Comparison of ENCODE assay signal across 15 cellular contexts in the genomic region with DNA sequence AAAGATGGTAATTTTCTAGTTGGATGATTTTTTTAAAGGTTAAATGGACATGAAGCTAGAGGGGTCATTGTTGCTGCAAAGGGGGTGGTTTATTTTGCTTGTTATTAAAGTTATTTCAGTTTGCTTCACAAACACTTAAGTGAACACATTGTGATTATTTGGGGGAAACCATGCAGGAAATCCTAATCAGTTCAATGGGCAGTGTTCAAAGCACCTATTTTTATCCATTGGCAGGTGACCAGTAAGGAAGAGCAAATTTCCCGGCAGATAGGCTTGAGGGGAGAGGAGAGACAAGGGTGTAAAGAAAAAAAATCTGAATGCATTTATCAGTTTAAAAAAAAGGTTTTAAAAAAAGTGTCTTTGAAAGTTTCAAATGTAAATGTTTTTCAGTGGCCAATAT. TPM values are rescaled to one million over a fixed set of nuclear protein-coding genes. Genes with fewer than 3 reads are reported as not detected.
A peak's percentile ranks its signal among the peaks of the same experiment; 100 is the strongest.
DNase-seq lines count a peak whose midpoint lies in the region; ATAC-seq and TF ChIP-seq lines count a peak whose summit lies in the region.
"Had no signal": no experiment of that assay in that cellular context is flagged by ENCODE, and none has a peak within 500 bp of the region (broad histone marks: within the 10 kb centered on the region; RNA-seq: fewer than 3 reads in every experiment).

No MANE protein-coding gene starts in this region.

- peaks cover 41% of the 10 kb centered on the region for H3K36me3 Mint-ChIP-seq in activated naive CD4-positive, alpha-beta T cell treated with anti-CD3 and anti-CD28 coated beads, Interleukin-2, amount 10 ng/mL, durations not matched to agents 7 days and 5 days
- H3K36me3 Mint-ChIP-seq in activated CD8-positive, alpha-beta T cell treated with anti-CD3 and anti-CD28 coated beads for 36 hours (ENCODE audit: low read depth), result peaks cover 44% of the 10 kb centered on the region
- H3K36me3 Mint-ChIP-seq in natural killer cell treated with Interleukin-12 subunit alpha and Interleukin-12 subunit beta and Interleukin-15 and Interleukin-18, amount 100 ng/mL, for 72 hours, result peaks cover 19% of the 10 kb centered on the region

- peak overlapping the region; percentile 100 for H3K27ac Mint-ChIP-seq in activated naive CD4-positive, alpha-beta T cell treated with anti-CD3 and anti-CD28 coated beads, Interleukin-2, amount 10 ng/mL, durations not matched to agents 7 days and 5 days
- peak overlapping the region; percentile 99 for H3K27ac Mint-ChIP-seq in activated CD8-positive, alpha-beta T cell treated with anti-CD3 and anti-CD28 coated beads for 36 hours
- peak overlapping the region; percentile 92 to 96 for H3K27ac Mint-ChIP-seq in natural killer cell treated with Interleukin-12 subunit alpha and Interleukin-12 subunit beta and Interleukin-15 and Interleukin-18, amount 100 ng/mL, for 72 hours
- H3K27ac Mint-ChIP-seq: progenitor cell of endocrine pancreas had no signal

- intact Hi-C loops in activated CD8-positive, alpha-beta T cell treated with anti-CD3 and anti-CD28 coated beads for 36 hours (cut with micrococcal nuclease), result loop anchor here (10.0 kb wide), 1 partner anchor 203 kb away; a partner anchor contains a TSS

- no peaks in the 10 kb centered on the region for H3K27me3 Mint-ChIP-seq in activated naive CD4-positive, alpha-beta T cell treated with anti-CD3 and anti-CD28 coated beads, Interleukin-2, amount 10 ng/mL, durations not matched to agents 7 days and 5 days
- no peaks in the 10 kb centered on the region for H3K27me3 Mint-ChIP-seq in activated CD8-positive, alpha-beta T cell treated with anti-CD3 and anti-CD28 coated beads for 36 hours
- peaks cover 0 to 5% of the 10 kb centered on the region in 2 donors for H3K27me3 Mint-ChIP-seq in natural killer cell treated with Interleukin-12 subunit alpha and Interleukin-12 subunit beta and Interleukin-15 and Interleukin-18, amount 100 ng/mL, for 72 hours
- H3K27me3 Mint-ChIP-seq: progenitor cell of endocrine pancreas had no signal

- peak; percentile 12 for ATAC-seq in HG02798 (IDR thresholded peaks at IDR 0.05; ENCODE audit: poor library complexity, unreplicated experiment)
- ATAC-seq in activated CD8-positive, alpha-beta T cell treated with anti-CD3 and anti-CD28 coated beads for 36 hours, result no peak
- ATAC-seq in natural killer cell treated with Interleukin-12 subunit alpha and Interleukin-12 subunit beta and Interleukin-15 and Interleukin-18, amount 100 ng/mL, for 72 hours, result no peak
- no peak for ATAC-seq in GM21737 (IDR thresholded peaks at IDR 0.05; ENCODE audit: unreplicated experiment)
- ATAC-seq in HG03095 (IDR thresholded peaks at IDR 0.05; ENCODE audit: unreplicated experiment), result no peak

- no peaks in the 10 kb centered on the region for H3K9me3 Mint-ChIP-seq in activated naive CD4-positive, alpha-beta T cell treated with anti-CD3 and anti-CD28 coated beads, Interleukin-2, amount 10 ng/mL, durations not matched to agents 7 days and 5 days
- no peaks in the 10 kb centered on the region for H3K9me3 Mint-ChIP-seq in activated CD8-positive, alpha-beta T cell treated with anti-CD3 and anti-CD28 coated beads for 36 hours
- H3K9me3 Mint-ChIP-seq in natural killer cell treated with Interleukin-12 subunit alpha and Interleukin-12 subunit beta and Interleukin-15 and Interleukin-18, amount 100 ng/mL, for 72 hours, result no peaks in the 10 kb centered on the region

- DNase-seq in activated naive CD4-positive, alpha-beta T cell treated with anti-CD3 and anti-CD28 coated beads, Interleukin-2, amount 10 ng/mL, durations not matched to agents 7 days and 5 days, result no peak
- no peak for DNase-seq in activated naive CD4-positive, alpha-beta T cell (lab: John Stamatoyannopoulos, UW)
- DNase-seq in activated CD8-positive, alpha-beta T cell treated with anti-CD3 and anti-CD28 coated beads for 36 hours, result no peak
- DNase-seq in natural killer cell treated with Interleukin-12 subunit alpha and Interleukin-12 subunit beta and Interleukin-15 and Interleukin-18, amount 100 ng/mL, for 72 hours (ENCODE audit: low spot score), result no peak
- no peak for DNase-seq in AG08396 (ENCODE audit: low spot score)
- DNase-seq: activated CD4-positive, alpha-beta T cell treated with anti-CD3 and anti-CD28 coated beads, Interleukin-2, amount 50 U/mL, for 1 hour; head of caudate nucleus; NCI-H1048; NCI-H345; upper lobe of left lung had no signal

- TF ChIP-seq CTCF in activated CD8-positive, alpha-beta T cell treated with anti-CD3 and anti-CD28 coated beads for 36 hours (IDR thresholded peaks at IDR 0.05), result no peak

- POLR2A ChIA-PET in activated CD8-positive, alpha-beta T cell treated with anti-CD3 and anti-CD28 coated beads for 36 hours (lab: Charles Lee), result interaction anchor here (1.5 to 2.2 kb wide), 2 partner anchors 9 to 14 kb away, joined by 4 to 9 read pairs; no protein-coding TSS in a partner anchor

- peak overlapping the region; percentile 89 for H3K4me3 Mint-ChIP-seq in activated naive CD4-positive, alpha-beta T cell treated with anti-CD3 and anti-CD28 coated beads, Interleukin-2, amount 10 ng/mL, durations not matched to agents 7 days and 5 days
- peak overlapping the region; percentile 77 for H3K4me3 Mint-ChIP-seq in activated CD8-positive, alpha-beta T cell treated with anti-CD3 and anti-CD28 coated beads for 36 hours
- peak overlapping the region; percentile 94 for H3K4me3 Mint-ChIP-seq in natural killer cell treated with Interleukin-12 subunit alpha and Interleukin-12 subunit beta and Interleukin-15 and Interleukin-18, amount 100 ng/mL, for 72 hours

- CTCF ChIA-PET in activated naive CD4-positive, alpha-beta T cell treated with anti-CD3 and anti-CD28 coated beads, Interleukin-2, amount 10 ng/mL, durations not matched to agents 7 days and 5 days (lab: Charles Lee), result interaction anchor here (2.3 kb wide), 1 partner anchor 10 kb away, joined by 6 read pairs; no protein-coding TSS in a partner anchor
- CTCF ChIA-PET in activated CD8-positive, alpha-beta T cell treated with anti-CD3 and anti-CD28 coated beads for 36 hours (lab: Charles Lee), result interaction anchor here (1.0 to 1.5 kb wide), 2 partner anchors 10 to 95 kb away, joined by 3 read pairs; no protein-coding TSS in a partner anchor

- peaks cover 76% of the 10 kb centered on the region for H3K4me1 Mint-ChIP-seq in activated naive CD4-positive, alpha-beta T cell treated with anti-CD3 and anti-CD28 coated beads, Interleukin-2, amount 10 ng/mL, durations not matched to agents 7 days and 5 days
- H3K4me1 Mint-ChIP-seq in activated CD8-positive, alpha-beta T cell treated with anti-CD3 and anti-CD28 coated beads for 36 hours (ENCODE audit: low read depth), result peaks cover 66% of the 10 kb centered on the region
- peaks cover 48 to 57% of the 10 kb centered on the region in 2 donors for H3K4me1 Mint-ChIP-seq in natural killer cell treated with Interleukin-12 subunit alpha and Interleukin-12 subunit beta and Interleukin-15 and Interleukin-18, amount 100 ng/mL, for 72 hours (ENCODE audit: low read depth in 2 of 2)

RNA-seq across cellular contexts. Expression of a gene that starts 17.6 kb away (rescaled TPM):
- 10 to 100 TPM; 23.4 to 23.9 TPM for total RNA-seq in activated CD8-positive, alpha-beta T cell treated with anti-CD3 and anti-CD28 coated beads for 36 hours
- total RNA-seq in natural killer cell treated with Interleukin-12 subunit alpha and Interleukin-12 subunit beta and Interleukin-15 and Interleukin-18, amount 100 ng/mL, for 72 hours, result 10 to 100 TPM; 45.4 to 62.2 TPM
- total RNA-seq: Daoy, progenitor cell of endocrine pancreas had no signal
